Comparison of ENCODE assay signal across 8 cellular contexts in genomic region chr11:64745523-64746328, GRCh38. TPM values are rescaled to one million over a fixed set of nuclear protein-coding genes. Genes with fewer than 3 reads are reported as not detected.
DNase-seq lines count a peak whose midpoint lies in the region; ATAC-seq and TF ChIP-seq lines count a peak whose summit lies in the region.

No MANE protein-coding gene starts in this region.

- no peaks in the 10 kb centered on the region for H3K36me3 Mint-ChIP-seq in WTC11

- H3K4me3 Mint-ChIP-seq in WTC11, result peak overlapping the region; percentile 82

- intact Hi-C loops in right lobe of liver (cut with DNase I), result no loop called here

- peak overlapping the region; percentile 41 to 76 (median 63) for H3K27ac ChIP-seq in right lobe of liver

- DNase-seq in BE2C (no peak), WTC11 (ENCODE audit: low spot score) (peak; percentile 89), cerebellum (ENCODE audit: low spot score) (peak; percentile 82), right lobe of liver (peak; percentile 84 to 88 (median 86)), NCI-H2171 treated with DMSO at 0.1 percent for 48 hours (lab: John Stamatoyannopoulos, UW) (no peak)
- DNase-seq in stimulated activated CD8-positive, alpha-beta memory T cell treated with anti-CD3 and anti-CD28 coated beads, Interleukin-12 subunit alpha, Interleukin-12 subunit beta, amount 100 ng/mL, for 1 hour (ENCODE audit: low read depth), result peak; percentile 68

- CTCF ChIA-PET in WTC11 (lab: Charles Lee), result interaction anchor here (0.6 to 8.6 kb wide), 11 partner anchors 8 to 297 kb away, joined by 3 to 150 read pairs (median 14); partner anchors contain the start of genes MAP4K2, PYGM and SF1

- peaks cover 27% of the 10 kb centered on the region for H3K27me3 ChIP-seq in BE2C
- H3K27me3 ChIP-seq in right lobe of liver, result peaks cover 0 to 5% of the 10 kb centered on the region in 2 donors

- 3% methylated on average over 15 of the region's 52 CpGs for WGBS in right lobe of liver (ENCODE audit: insufficient coverage, low coverage, low lambda C conversion rate, missing lambda C conversion rate)

- no peak overlapping the region; the same call in 1 of the 2 replicates for H3K27ac Mint-ChIP-seq in WTC11

- no peaks in the 10 kb centered on the region; the same call in 1 of the 2 replicates for H3K4me1 ChIP-seq in BE2C
- peaks cover 0 to 23% (median 5%) of the 10 kb centered on the region in 4 donors for H3K4me1 ChIP-seq in right lobe of liver

- TF ChIP-seq CTCF in BE2C (IDR thresholded peaks at IDR 0.05; ENCODE audit: low read depth, low read length) (no peak), WTC11 (IDR thresholded peaks at IDR 0.05) (no peak), right lobe of liver (IDR thresholded peaks at IDR 0.05) (no peak)

- peaks cover 23% of the 10 kb centered on the region for H3K4me1 Mint-ChIP-seq in WTC11

- H3K27me3 Mint-ChIP-seq in WTC11 (ENCODE audit: low read depth), result peaks cover 27% of the 10 kb centered on the region

- POLR2A ChIA-PET in WTC11 (lab: Charles Lee), result interaction anchor here (2.1 to 2.6 kb wide), 2 partner anchors 14 to 33 kb away, joined by 8 to 10 read pairs; partner anchors contain the start of genes PYGM and SF1

- no peaks in the 10 kb centered on the region for H3K9me3 Mint-ChIP-seq in WTC11

- H3K4me3 ChIP-seq in BE2C (ENCODE audit: low read depth, low read length) (peak overlapping the region; percentile 41), right lobe of liver (peak overlapping the region; percentile 13 to 59 (median 28))

- no peaks in the 10 kb centered on the region for H3K36me3 ChIP-seq in BE2C
- H3K36me3 ChIP-seq in right lobe of liver, result no peaks in the 10 kb centered on the region

- peak; percentile 31 for ATAC-seq in HG02759 (IDR thresholded peaks at IDR 0.05; ENCODE audit: unreplicated experiment)
- peak; percentile 54 for ATAC-seq in WTC11
- ATAC-seq in right lobe of liver, result peak; percentile 47 to 63 (median 50)
- ATAC-seq in GM21619 (IDR thresholded peaks at IDR 0.05; ENCODE audit: unreplicated experiment), result no peak

- peak; percentile 33 for TF ChIP-seq POLR2A in right lobe of liver (IDR thresholded peaks at IDR 0.05)

- H3K9me3 ChIP-seq in BE2C (no peaks in the 10 kb centered on the region), right lobe of liver (no peaks in the 10 kb centered on the region)

TF ChIP-seq in WTC11, 78 proteins besides CTCF, POLR2A, EP300 and RAD21:
- TF ChIP-seq HMGXB4 (CRISPR knock-in tag; IDR thresholded peaks at IDR 0.05) (0 out of 2 replicates have a peak, but pooled peaks have one; percentile 6), FOXK1 (CRISPR knock-in tag; IDR thresholded peaks at IDR 0.05) (0 out of 2 replicates have a peak, but pooled peaks have one; percentile 21), ZNF263 (CRISPR knock-in tag; IDR thresholded peaks at IDR 0.05; ENCODE audit: low read depth) (no peak), SP1 (CRISPR knock-in tag; conservative IDR thresholded peaks at IDR 0.05) (peak; percentile 64; the same call in 1 of the 2 replicates), GRHL2 (CRISPR knock-in tag; IDR thresholded peaks at IDR 0.05; ENCODE audit: insufficient replicate concordance, severe bottlenecking) (no peak)
TF ChIP-seq in WTC11: peak in this region for 3.

RNA-seq across cellular contexts. Expression of gene RASGRP2, which starts 1.8 kb away (rescaled TPM):
- 5.8 TPM for polyA plus RNA-seq in BE2C (2012; ENCODE audit: insufficient read depth, insufficient read length, low read depth)
- total RNA-seq in WTC11 (2021) (31.9 to 41.5 TPM (median 40.3 TPM) in 3 replicates), cerebellum (17.5 TPM), right lobe of liver (1 to 10 TPM; 1.6 to 8.1 (median 3.2) TPM)

RNA-seq across cellular contexts. Expression of gene PYGM, which starts 14.0 kb away (rescaled TPM):
- polyA plus RNA-seq in BE2C (2012; ENCODE audit: insufficient read depth, insufficient read length, low read depth), result 3.9 TPM
- total RNA-seq in WTC11 (2021) (6.6 to 8.7 TPM (median 8.2 TPM) in 3 replicates), cerebellum (1.1 TPM), right lobe of liver (1 to 10 TPM in 1 of 6 experiments, under 1 TPM in 5; 0.24 to 1.4 (median 0.47) TPM)

RNA-seq across cellular contexts. Expression of gene NRXN2, which starts 22.7 kb away (rescaled TPM):
- polyA plus RNA-seq in BE2C (2012; ENCODE audit: insufficient read depth, insufficient read length, low read depth), result 40.8 TPM
- total RNA-seq in WTC11 (2021), result 8.0 to 10.4 TPM (median 8.6 TPM) in 3 replicates
- 134 TPM for total RNA-seq in cerebellum
- total RNA-seq in right lobe of liver, result 1 to 10 TPM; 1.6 to 7.7 (median 2.3) TPM

RNA-seq across cellular contexts. Expression of gene SF1, which starts 32.6 kb away (rescaled TPM):
- 276 TPM for polyA plus RNA-seq in BE2C (2012; ENCODE audit: insufficient read depth, insufficient read length, low read depth)
- total RNA-seq in WTC11 (2021), result 285 to 314 TPM (median 300 TPM) in 3 replicates
- 108 TPM for total RNA-seq in cerebellum
- total RNA-seq in right lobe of liver, result 100 to 1,000 TPM in 5 of 6 experiments, 10 to 100 TPM in 1; 92.7 to 164 (median 141) TPM

RNA-seq across cellular contexts. Expression of gene MAP4K2, which starts 57.3 kb away (rescaled TPM):
- polyA plus RNA-seq in BE2C (2012; ENCODE audit: insufficient read depth, insufficient read length, low read depth), result 12.6 TPM
- 24.5 to 31.6 TPM (median 28.3 TPM) in 3 replicates for total RNA-seq in WTC11 (2021)
- total RNA-seq in cerebellum, result 10.1 TPM
- total RNA-seq in right lobe of liver, result 10 to 100 TPM in 1 of 6 experiments, 1 to 10 TPM in 5; 3.4 to 14.7 (median 4.8) TPM

Comparison
In these comparisons a context has a peak if more than half of its experiments do, and no peak if none do; other contexts are left out.
1. DNase-seq: peak in WTC11 (single experiment), cerebellum (single experiment), right lobe of liver (3 of 3) and stimulated activated CD8-positive, alpha-beta memory T cell treated with anti-CD3 and anti-CD28 coated beads, Interleukin-12 subunit alpha, Interleukin-12 subunit beta, amount 100 ng/mL, for 1 hour (single experiment); none in BE2C (single experiment) and NCI-H2171 treated with DMSO at 0.1 percent for 48 hours (single experiment).
2. RNA of gene NRXN2, which starts 22.7 kb away (total RNA-seq): 134 TPM in cerebellum (single experiment); 8.0 to 10.4 TPM in WTC11 and 1.6 to 7.7 TPM in right lobe of liver; every median in the first group is over 10 times any median in the second.